In the genomic region with DNA sequence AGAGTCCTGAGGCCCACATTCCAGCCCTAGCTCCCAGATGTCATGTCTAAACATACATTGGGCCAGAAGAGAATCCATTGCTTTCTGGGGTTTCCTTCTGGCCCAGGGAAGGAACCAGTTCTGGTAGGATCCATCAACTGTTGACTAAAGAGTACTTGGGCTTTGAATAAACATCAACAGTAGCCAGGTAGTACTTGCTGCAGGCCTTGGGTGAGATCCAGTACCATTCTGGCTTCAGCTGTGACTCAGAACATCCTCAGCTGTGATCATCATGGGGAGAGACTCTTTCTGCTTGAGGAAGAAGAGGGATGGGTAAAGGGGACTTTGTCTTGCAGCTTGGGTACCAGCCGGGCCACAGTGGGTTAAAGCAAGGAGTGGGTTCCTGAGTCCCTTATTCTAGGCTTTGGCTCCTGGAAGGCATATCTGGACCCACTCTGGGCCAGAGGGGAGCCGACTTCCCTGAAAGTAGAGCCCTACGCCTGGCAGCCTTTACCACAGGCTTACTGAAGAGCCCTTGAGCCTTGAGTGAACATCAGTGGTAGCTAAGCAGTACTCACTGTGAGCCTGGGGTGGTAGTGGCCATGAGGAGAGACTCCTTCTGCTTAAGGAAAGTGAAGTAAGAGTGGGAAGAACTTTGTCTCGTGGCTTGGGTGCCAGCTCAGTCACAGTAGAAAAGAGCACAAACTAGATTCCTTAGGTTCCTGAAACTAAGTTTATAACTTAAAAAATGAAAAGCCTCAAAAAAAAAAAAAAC, we compare ENCODE assay signal across 26 cellular contexts.
"Had no signal": no experiment of that assay in that cellular context is flagged by ENCODE, and none has a peak within 500 bp of the region (broad histone marks: within the 10 kb centered on the region; RNA-seq: fewer than 3 reads in every experiment).

No MANE protein-coding gene starts in this region.

- H3K4me3 ChIP-seq: breast epithelium, gastroesophageal sphincter, hepatocyte, ovary, prostate gland, sigmoid colon, tibial nerve had no signal

- H3K4me1 ChIP-seq: breast epithelium, gastroesophageal sphincter, prostate gland, sigmoid colon, tibial nerve had no signal

- H2AFZ ChIP-seq: hepatocyte had no signal

- H3K4me2 ChIP-seq: hepatocyte had no signal

- H3K27ac ChIP-seq: breast epithelium, gastroesophageal sphincter, hepatocyte, ovary, prostate gland, sigmoid colon, tibial nerve had no signal

- H3K36me3 ChIP-seq: breast epithelium, gastroesophageal sphincter, ovary, prostate gland, sigmoid colon, tibial nerve had no signal

- DNase-seq: activated CD4-positive, alpha-beta T cell treated with anti-CD3 and anti-CD28 coated beads for 1 hour; activated CD4-positive, alpha-beta T cell treated with anti-CD3 and anti-CD28 coated beads, Interleukin-2, amount 50 U/mL, for 1 hour; activated CD8-positive, alpha-beta T cell treated with anti-CD3 and anti-CD28 coated beads, Interleukin-2, amount 10 ng/mL, durations not matched to agents 7 days and 5 days; activated naive CD4-positive, alpha-beta T cell; activated T-cell treated with anti-CD3 and anti-CD28 coated beads for 4 hours; activated T-cell treated with anti-CD3 and anti-CD28 coated beads, Interleukin-2, amount 50 U/mL, for 72 hours; effector CD8-positive, alpha-beta T cell; islet precursor cell; left cardiac atrium; midbrain; naive thymus-derived CD4-positive, alpha-beta T cell; ovary; retina; sigmoid colon; small intestine; stimulated activated naive CD4-positive, alpha-beta T cell; T-helper 17 cell; T1000 had no signal

- H3K27me3 ChIP-seq: breast epithelium, gastroesophageal sphincter, hepatocyte, ovary, sigmoid colon, tibial nerve had no signal

- H3K9me3 ChIP-seq: breast epithelium, gastroesophageal sphincter, ovary, prostate gland, sigmoid colon, tibial nerve had no signal

- ATAC-seq: activated CD8-positive, alpha-beta T cell treated with anti-CD3 and anti-CD28 coated beads, Interleukin-2, amount 10 ng/mL, durations not matched to agents 7 days and 5 days; activated naive CD4-positive, alpha-beta T cell treated with anti-CD3 and anti-CD28 coated beads, Interleukin-2, amount 50 U/mL, for 72 hours; activated T-cell treated with anti-CD3 and anti-CD28 coated beads, Interleukin-2, amount 50 U/mL, for 72 hours; gastroesophageal sphincter; left cardiac atrium; naive thymus-derived CD4-positive, alpha-beta T cell; T-helper 17 cell; WTC11 had no signal

- FAIRE-seq: endometrium, small intestine had no signal

- H3K79me2 ChIP-seq: hepatocyte had no signal
